In genomic region chr1:167984886-167985489, GRCh38 we compare ENCODE assay signal across 1 cellular context.
TF ChIP-seq lines count a peak whose summit lies in the region.

No MANE protein-coding gene starts in this region.

TF ChIP-seq in HepG2, 621 proteins besides CTCF, POLR2A, EP300 and RAD21:
- TF ChIP-seq GABPA (IDR thresholded peaks at IDR 0.05; ENCODE audit: low read depth, low read length): no peak
- TF ChIP-seq GABPA (CRISPR knock-in tag; IDR thresholded peaks at IDR 0.05; ENCODE audit: low read depth): no peak
- no peak for TF ChIP-seq KAT7 (CRISPR knock-in tag; IDR thresholded peaks at IDR 0.05; ENCODE audit: borderline replicate concordance)
- no peak for TF ChIP-seq ZNF83 (CRISPR knock-in tag; IDR thresholded peaks at IDR 0.05; ENCODE audit: borderline replicate concordance)
- TF ChIP-seq ZNF720 (CRISPR knock-in tag; IDR thresholded peaks at IDR 0.05): no peak
- no peak for TF ChIP-seq MAZ (IDR thresholded peaks at IDR 0.05; ENCODE audit: borderline replicate concordance, low read depth, low read length)
- no peak for TF ChIP-seq MAZ (CRISPR knock-in tag; IDR thresholded peaks at IDR 0.05; ENCODE audit: low read depth)
- TF ChIP-seq ZNF768 (CRISPR knock-in tag; IDR thresholded peaks at IDR 0.05): no peak
- no peak for TF ChIP-seq ZNF335 (CRISPR knock-in tag; IDR thresholded peaks at IDR 0.05)
- no peak for TF ChIP-seq MTA1 (CRISPR knock-in tag; IDR thresholded peaks at IDR 0.05; ENCODE audit: borderline replicate concordance)
TF ChIP-seq in HepG2: peak in this region for 0.
